ENCODE assay signal across 11 cellular contexts in genomic region chr10:97328646-97329453, GRCh38. TPM values are rescaled to one million over a fixed set of nuclear protein-coding genes. Genes with fewer than 3 reads are reported as not detected.
DNase-seq lines count a peak whose midpoint lies in the region; ATAC-seq and TF ChIP-seq lines count a peak whose summit lies in the region.
"Had no signal": no experiment of that assay in that cellular context is flagged by ENCODE, and none has a peak within 500 bp of the region (broad histone marks: within the 10 kb centered on the region; RNA-seq: fewer than 3 reads in every experiment).

No MANE protein-coding gene starts in this region.

- WGBS in right lobe of liver (ENCODE audit: insufficient coverage, low coverage, low lambda C conversion rate, missing lambda C conversion rate) = 29% methylated on average over 3 of the region's 3 CpGs

- peak overlapping the region in 2 of 3 donors; percentile 17 to 24 for H3K4me3 ChIP-seq in right lobe of liver
- no peak overlapping the region for H3K4me3 ChIP-seq in WERI-Rb-1 (ENCODE audit: low read depth, low read length)
- H3K4me3 ChIP-seq: esophagus squamous epithelium had no signal

- TF ChIP-seq POLR2A in right lobe of liver (IDR thresholded peaks at IDR 0.05) = peak; percentile 27

- ATAC-seq in right lobe of liver (peak; percentile 62 to 76 (median 70)), left ventricle myocardium superior (no peak), foreskin keratinocyte (no peak), HG02852 (IDR thresholded peaks at IDR 0.05; ENCODE audit: unreplicated experiment) (no peak)

- intact Hi-C loops in right lobe of liver (cut with DNase I) = loop anchor here in 1 of 2 donors (10.0 kb wide), 1 partner anchor 54 kb away; no protein-coding TSS in a partner anchor
- intact Hi-C loops in left ventricle myocardium superior (cut with micrococcal nuclease) = no loop called here

- H3K36me3 ChIP-seq in right lobe of liver = no peaks in the 10 kb centered on the region
- H3K36me3 ChIP-seq in WERI-Rb-1 = peaks cover 4% of the 10 kb centered on the region

- H3K9me3 ChIP-seq in right lobe of liver = no peaks in the 10 kb centered on the region
- H3K9me3 ChIP-seq in WERI-Rb-1 (ENCODE audit: severe bottlenecking) = no peaks in the 10 kb centered on the region
- H3K9me3 ChIP-seq: esophagus squamous epithelium had no signal

- in situ Hi-C loops in GM13976 (cut with MboI; ENCODE audit: low sequenced_read_pairs, unreplicated experiment) = no loop called here

- TF ChIP-seq CTCF in C4-2B (conservative IDR thresholded peaks at IDR 0.05) (no peak), GM13976 (IDR thresholded peaks at IDR 0.05; ENCODE audit: borderline replicate concordance, control extremely low read depth, extremely low read depth, insufficient read depth, missing control alignments) (no peak), VCaP (conservative IDR thresholded peaks at IDR 0.05) (no peak), right lobe of liver (IDR thresholded peaks at IDR 0.05) (no peak), WERI-Rb-1 (IDR thresholded peaks at IDR 0.05; ENCODE audit: low read depth, low read length) (no peak), foreskin keratinocyte (conservative IDR thresholded peaks at IDR 0.05) (no peak)

- no peaks in the 10 kb centered on the region for H3K27me3 ChIP-seq in right lobe of liver
- no peaks in the 10 kb centered on the region for H3K27me3 ChIP-seq in WERI-Rb-1 (ENCODE audit: insufficient read depth, low read depth, severe bottlenecking)
- H3K27me3 ChIP-seq in foreskin keratinocyte = no peaks in the 10 kb centered on the region
- H3K27me3 ChIP-seq: esophagus squamous epithelium had no signal

- peaks cover 0 to 51% (median 13%) of the 10 kb centered on the region in 4 donors for H3K4me1 ChIP-seq in right lobe of liver
- no peaks in the 10 kb centered on the region for H3K4me1 ChIP-seq in foreskin keratinocyte

- DNase-seq in GM13976 (ENCODE audit: low spot score) = peak; percentile 41
- DNase-seq in right lobe of liver = peak in 1 of 3 donors; percentile 75
- DNase-seq in WERI-Rb-1 = no peak
- no peak for DNase-seq in left ventricle myocardium superior
- no peak for DNase-seq in foreskin keratinocyte
- DNase-seq: central memory CD4-positive, alpha-beta T cell; esophagus squamous epithelium; NCI-H1105 had no signal

- H3K27ac ChIP-seq in C4-2B (peak overlapping the region; percentile 83), VCaP (peak overlapping the region; percentile 96), right lobe of liver (peak overlapping the region; percentile 76 to 94 (median 85)), WERI-Rb-1 (no peak overlapping the region), foreskin keratinocyte (no peak overlapping the region)

RNA-seq across cellular contexts. Expression of gene FRAT2, which starts 5.7 kb away (rescaled TPM):
- 10 to 100 TPM in 2 of 6 experiments, 1 to 10 TPM in 4; 8.3 to 11.4 (median 9.7) TPM for total RNA-seq in right lobe of liver
- 9.0 TPM for total RNA-seq in left ventricle myocardium superior
- 7.1 and 8.1 TPM in 2 replicates for total RNA-seq in foreskin keratinocyte
- polyA plus RNA-seq in foreskin keratinocyte = 6.4 and 8.6 TPM in 2 replicates

RNA-seq across cellular contexts. Expression of gene FRAT1, which starts 9.8 kb away (rescaled TPM):
- 1 to 10 TPM; 3.5 to 8.5 (median 7.4) TPM for total RNA-seq in right lobe of liver
- total RNA-seq in left ventricle myocardium superior = 6.8 TPM
- total RNA-seq in foreskin keratinocyte = 0.95 and 1.0 TPM in 2 replicates
- polyA plus RNA-seq in foreskin keratinocyte = 0.93 and 0.94 TPM in 2 replicates

RNA-seq across cellular contexts. Expression of gene ARHGAP19, which starts 36.4 kb away (rescaled TPM):
- 1 to 10 TPM; 2.3 to 5.5 (median 3.4) TPM for total RNA-seq in right lobe of liver
- 3.3 TPM for total RNA-seq in left ventricle myocardium superior
- 12.0 and 12.3 TPM in 2 replicates for total RNA-seq in foreskin keratinocyte
- 4.3 and 5.5 TPM in 2 replicates for polyA plus RNA-seq in foreskin keratinocyte

Comparison
In these comparisons a context has a peak if more than half of its experiments do, and no peak if none do; other contexts are left out.
1. H3K27ac ChIP-seq: peak in C4-2B (single experiment), VCaP (single experiment) and right lobe of liver (3 of 3); none in WERI-Rb-1 (single experiment) and foreskin keratinocyte (single experiment).
2. ATAC-seq: peak in right lobe of liver (4 of 4); none in left ventricle myocardium superior (single experiment), foreskin keratinocyte (single experiment) and HG02852 (single experiment).